15 cellular contexts compared by ENCODE assay signal in the genomic region with DNA sequence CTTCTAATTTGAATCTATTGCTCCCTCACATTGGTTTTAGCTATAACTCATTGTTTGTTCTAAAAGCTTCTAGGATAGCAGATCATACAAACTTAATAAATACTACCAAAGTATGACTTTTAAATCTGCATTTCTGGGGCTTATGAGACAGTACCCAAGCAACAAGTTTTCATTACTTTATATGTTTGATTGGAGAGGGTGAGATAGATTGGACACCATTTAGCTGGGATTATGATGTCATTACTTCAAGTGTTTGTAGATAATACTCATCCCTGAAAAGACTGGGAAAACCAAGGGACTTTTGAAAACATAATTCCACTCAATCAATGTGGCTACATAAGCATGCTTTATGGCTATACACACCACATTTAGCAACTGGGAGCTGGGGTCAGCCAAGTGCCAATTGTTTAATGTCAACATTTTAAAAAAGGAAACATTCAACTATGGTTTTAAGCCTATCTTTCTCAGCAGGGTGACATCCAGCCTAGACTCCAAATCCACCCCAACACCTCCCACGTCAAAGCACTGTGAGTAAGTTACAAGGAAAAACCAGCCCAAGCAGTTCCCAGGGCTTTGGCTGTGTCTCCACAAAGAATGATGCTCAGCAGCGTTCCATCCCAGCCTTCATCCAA.
A peak's percentile ranks its signal among the peaks of the same experiment; 100 is the strongest.
DNase-seq lines count a peak whose midpoint lies in the region; ATAC-seq and TF ChIP-seq lines count a peak whose summit lies in the region.
"Had no signal": no experiment of that assay in that cellular context is flagged by ENCODE, and none has a peak within 500 bp of the region (broad histone marks: within the 10 kb centered on the region; RNA-seq: fewer than 3 reads in every experiment).

No MANE protein-coding gene starts in this region.

- no peak overlapping the region for H3K9ac ChIP-seq in SK-N-MC (ENCODE audit: insufficient read length)

- no peak for TF ChIP-seq CTCF in fibroblast of the aortic adventitia (IDR thresholded peaks at IDR 0.05; ENCODE audit: insufficient read depth, low read length)

- peak overlapping the region; percentile 42; the same call in 1 of the 2 replicates for H3K27ac ChIP-seq in SK-N-MC
- H3K27ac ChIP-seq: A549, lower lobe of right lung, neutrophil, suprapubic skin had no signal

- no peaks in the 10 kb centered on the region; the same call in 1 of the 2 replicates for H3K9me3 ChIP-seq in SK-N-MC (ENCODE audit: low read depth, low read length)
- H3K9me3 ChIP-seq: A549, lower lobe of right lung, neutrophil, suprapubic skin had no signal

- H3K27me3 ChIP-seq in H7 (ENCODE audit: control insufficient read depth, insufficient read depth, low read length), result no peaks in the 10 kb centered on the region
- H3K27me3 ChIP-seq: neutrophil, suprapubic skin had no signal

- DNase-seq in NCI-H345 (lab: John Stamatoyannopoulos, UW) (peak; percentile 9), NCI-H345 treated with DMSO at 0.1 percent for 48 hours (lab: John Stamatoyannopoulos, UW; ENCODE audit: unreplicated experiment) (no peak), SK-N-MC (ENCODE audit: low read depth, low spot score) (no peak), fibroblast of the aortic adventitia (ENCODE audit: low read depth) (peak; percentile 96), superior temporal gyrus (ENCODE audit: extremely low spot score) (peak; percentile 11), H7 (no peak)
- DNase-seq: activated gamma-delta T cell treated with Interleukin-2 at 50 U/mL for 16 hours, Karpas-422, lower lobe of right lung, small intestine had no signal

- ATAC-seq in HG03378 (IDR thresholded peaks at IDR 0.05; ENCODE audit: unreplicated experiment), result no peak
- ATAC-seq in GM18520 (IDR thresholded peaks at IDR 0.05; ENCODE audit: unreplicated experiment), result no peak
- ATAC-seq: lower lobe of right lung had no signal

- H3K36me3 ChIP-seq in SK-N-MC (ENCODE audit: insufficient read depth, low read length) (no peaks in the 10 kb centered on the region), H7 (replicated peaks; ENCODE audit: control insufficient read depth, insufficient read depth, low read length) (no peaks in the 10 kb centered on the region)
- H3K36me3 ChIP-seq: lower lobe of right lung, neutrophil, suprapubic skin had no signal

- peak overlapping the region; percentile 66 for H3K4me3 ChIP-seq in SK-N-MC
- H3K4me3 ChIP-seq in fibroblast of the aortic adventitia (ENCODE audit: low read depth, low read length), result no peak overlapping the region
- H3K4me3 ChIP-seq in H7 (ENCODE audit: insufficient read depth, low read depth, low read length), result no peak overlapping the region
- H3K4me3 ChIP-seq: A549, lower lobe of right lung, suprapubic skin had no signal

Comparison
In these comparisons a context has a peak if more than half of its experiments do, and no peak if none do; other contexts are left out.
1. DNase-seq: peak in NCI-H345 (single experiment), fibroblast of the aortic adventitia (single experiment) and superior temporal gyrus (single experiment); none in NCI-H345 treated with DMSO at 0.1 percent for 48 hours (single experiment), SK-N-MC (single experiment) and H7 (single experiment).